ENCODE assay signal across 2 cellular contexts in genomic region chr15:87131067-87131466, GRCh38.
A peak's percentile ranks its signal among the peaks of the same experiment; 100 is the strongest.
TF ChIP-seq lines count a peak whose summit lies in the region.

No MANE protein-coding gene starts in this region.

TF ChIP-seq in HepG2, 621 proteins besides CTCF, POLR2A, EP300 and RAD21 (continued from another document):
- peak; percentile 8; the same call in 1 of the 2 replicates for TF ChIP-seq MAFF (IDR thresholded peaks at IDR 0.05; ENCODE audit: low read depth, low read length)
- TF ChIP-seq MAFK (conservative IDR thresholded peaks at IDR 0.05 in 1 of 2, IDR thresholded peaks at IDR 0.05 in 1 of 2; ENCODE audit: low read length in 2 of 2): peak; percentile 16 to 61; a peak in 2 of 4 replicates
- 0 out of 2 replicates have a peak, but pooled peaks have one; percentile 9 for TF ChIP-seq ATF7 (IDR thresholded peaks at IDR 0.05)
- TF ChIP-seq ATF7 (CRISPR knock-in tag; IDR thresholded peaks at IDR 0.05): no peak

TF ChIP-seq in IMR-90, 13 proteins besides CTCF, POLR2A, EP300 and RAD21:
- no peak for TF ChIP-seq FOS (IDR thresholded peaks at IDR 0.05; ENCODE audit: low read depth, low read length)
- TF ChIP-seq MAFK (IDR thresholded peaks at IDR 0.05; ENCODE audit: low read depth, low read length): peak; percentile 58
